8 cellular contexts compared by ENCODE assay signal in genomic region chr9:131728546-131728910, GRCh38. TPM values are rescaled to one million over a fixed set of nuclear protein-coding genes. Genes with fewer than 3 reads are reported as not detected.
A peak's percentile ranks its signal among the peaks of the same experiment; 100 is the strongest.
DNase-seq lines count a peak whose midpoint lies in the region; ATAC-seq, FAIRE-seq and TF ChIP-seq lines count a peak whose summit lies in the region.

No MANE protein-coding gene starts in this region.

- peak; percentile 7 to 8 for ATAC-seq in activated T-cell treated with anti-CD3 and anti-CD28 coated beads, Interleukin-2, amount 50 U/mL, for 72 hours (replicated peaks in 1 of 2)
- ATAC-seq in HepG2, result no peak

- peak overlapping the region; percentile 78 to 96 for H3K4me3 Mint-ChIP-seq in activated T-cell treated with anti-CD3 and anti-CD28 coated beads, Interleukin-2, amount 50 U/mL, for 72 hours
- H3K4me3 Mint-ChIP-seq in activated naive CD8-positive, alpha-beta T cell treated with anti-CD3 and anti-CD28 coated beads for 36 hours, result peak overlapping the region; percentile 73

- no peak for TF ChIP-seq EP300 in HepG2 (IDR thresholded peaks at IDR 0.05; ENCODE audit: low read depth in 2 of 2, low read length in 2 of 2)
- no peak for TF ChIP-seq EP300 in HepG2 (CRISPR knock-in tag; IDR thresholded peaks at IDR 0.05; ENCODE audit: borderline replicate concordance)

- BruUV-seq in HepG2 (replicated peaks; lab: Mats Ljungman, UMichigan), result no TSS peak

- no peaks in the 10 kb centered on the region for H3K9me3 ChIP-seq in HepG2 (ENCODE audit: low read length)
- no peaks in the 10 kb centered on the region for H3K9me3 ChIP-seq in tibial artery

- FAIRE-seq in HepG2 (lab: Jason Lieb, UNC), result no peak

- intact Hi-C loops in HepG2 (cut with micrococcal nuclease; ENCODE audit: unreplicated experiment) (no loop called here), tibial artery (cut with DNase I; ENCODE audit: low total_unique reads) (no loop called here)

- TF ChIP-seq POLR2A in HepG2 (IDR thresholded peaks at IDR 0.05; ENCODE audit: insufficient read depth in 1 of 2, low read depth in 2 of 2, low read length in 2 of 2), result no peak

- H3K27ac ChIP-seq in HepG2 (ENCODE audit: extremely low read length, insufficient read depth, low read length), result peak overlapping the region; percentile 44
- peak overlapping the region; percentile 5 to 42 for H3K27ac ChIP-seq in tibial artery

- no peak overlapping the region for H3K4me2 ChIP-seq in HepG2 (ENCODE audit: low read depth, low read length)

- no peaks in the 10 kb centered on the region for H3K27me3 Mint-ChIP-seq in activated T-cell treated with anti-CD3 and anti-CD28 coated beads, Interleukin-2, amount 50 U/mL, for 72 hours (ENCODE audit: low read depth)
- no peaks in the 10 kb centered on the region for H3K27me3 Mint-ChIP-seq in activated naive CD8-positive, alpha-beta T cell treated with anti-CD3 and anti-CD28 coated beads for 36 hours

- peaks cover 19% of the 10 kb centered on the region for H4K20me1 ChIP-seq in HepG2 (ENCODE audit: insufficient read depth, low read length)

- H3K36me3 Mint-ChIP-seq in activated T-cell treated with anti-CD3 and anti-CD28 coated beads, Interleukin-2, amount 50 U/mL, for 72 hours (ENCODE audit: insufficient read depth in 2 of 2), result peaks cover 3 to 9% of the 10 kb centered on the region in 2 donors
- peaks cover 34% of the 10 kb centered on the region for H3K36me3 Mint-ChIP-seq in activated naive CD8-positive, alpha-beta T cell treated with anti-CD3 and anti-CD28 coated beads for 36 hours

- H3K4me1 Mint-ChIP-seq in activated T-cell treated with anti-CD3 and anti-CD28 coated beads, Interleukin-2, amount 50 U/mL, for 72 hours (ENCODE audit: low read depth), result peaks cover 97% of the 10 kb centered on the region
- H3K4me1 Mint-ChIP-seq in activated naive CD8-positive, alpha-beta T cell treated with anti-CD3 and anti-CD28 coated beads for 36 hours, result peaks cover 74% of the 10 kb centered on the region

- in situ Hi-C loops in HepG2 (cut with HindIII; ENCODE audit: extremely low pct_ligation_motif_present, low pct_unique_long_range_greater_than_20kb), result loop anchor here (25.0 kb wide), 1 partner anchor 341 kb away; the partner anchor contains the start of gene PRRC2B

- H2AFZ ChIP-seq in HepG2 (ENCODE audit: low read length), result no peak overlapping the region

- H3K4me3 ChIP-seq in HepG2 (replicated peaks in 1 of 3; ENCODE audit: insufficient read depth in 1 of 3, low read depth in 2 of 3, low read length in 3 of 3) (no peak overlapping the region), tibial artery (no peak overlapping the region)

- H3K4me1 ChIP-seq in HepG2 (ENCODE audit: insufficient read depth, low read length) (peaks cover 76% of the 10 kb centered on the region), tibial artery (peaks cover 0 to 68% (median 47%) of the 10 kb centered on the region in 4 donors)

- CTCF ChIA-PET in HepG2 (lab: Yijun Ruan, JAX; ENCODE audit: low intra/inter-chr PET ratio, low total read pairs), result interaction anchor here (1.7 kb wide), 1 partner anchor 12 kb away, joined by 6 read pairs; the partner anchor contains the start of gene RAPGEF1

- H3K27me3 ChIP-seq in HepG2 (ENCODE audit: control insufficient read depth in 1 of 2, insufficient read depth in 2 of 2, low read length in 2 of 2), result no peaks in the 10 kb centered on the region
- H3K27me3 ChIP-seq in tibial artery, result no peaks in the 10 kb centered on the region

- peak overlapping the region; percentile 13; the same call in 1 of the 2 replicates for H3K9ac ChIP-seq in HepG2 (ENCODE audit: insufficient read depth, low read depth, low read length)

- H3K36me3 ChIP-seq in HepG2 (replicated peaks in 1 of 2; ENCODE audit: control insufficient read depth in 1 of 2, insufficient read depth in 2 of 2, low read length in 2 of 2), result no peaks in the 10 kb centered on the region
- H3K36me3 ChIP-seq in tibial artery, result no peaks in the 10 kb centered on the region

- no peak for DNase-seq in activated T-cell treated with anti-CD3 and anti-CD28 coated beads, Interleukin-2, amount 50 U/mL, for 72 hours
- DNase-seq in activated T-cell treated with anti-CD3 and anti-CD28 coated beads, Interleukin-2, amount 50 U/mL, for 1 hour, result no peak
- no peak for DNase-seq in activated naive CD8-positive, alpha-beta T cell treated with anti-CD3 and anti-CD28 coated beads for 36 hours
- DNase-seq in HepG2 (ENCODE audit: low spot score) (no peak), tibial artery (no peak), RKO (ENCODE audit: low spot score) (no peak), COR-L47 (lab: John Stamatoyannopoulos, UW) (no peak), NCI-H526 treated with DMSO at 0.1 percent for 48 hours (lab: John Stamatoyannopoulos, UW) (no peak)

- TF ChIP-seq CTCF in HepG2 (CRISPR knock-in tag; IDR thresholded peaks at IDR 0.05) (no peak), tibial artery (IDR thresholded peaks at IDR 0.05) (no peak)

- POLR2A ChIA-PET in HepG2 (lab: Yijun Ruan, JAX), result no interaction called here

- H3K79me2 ChIP-seq in HepG2 (ENCODE audit: insufficient read depth, low read length), result peaks cover 72% of the 10 kb centered on the region

- no peak for TF ChIP-seq RAD21 in HepG2 (CRISPR knock-in tag; IDR thresholded peaks at IDR 0.05)

- 95% methylated on average over 4 of the region's 4 CpGs for WGBS in HepG2 (ENCODE audit: low lambda C conversion rate)

- H3K9me3 Mint-ChIP-seq in activated T-cell treated with anti-CD3 and anti-CD28 coated beads, Interleukin-2, amount 50 U/mL, for 72 hours, result no peaks in the 10 kb centered on the region
- no peaks in the 10 kb centered on the region for H3K9me3 Mint-ChIP-seq in activated naive CD8-positive, alpha-beta T cell treated with anti-CD3 and anti-CD28 coated beads for 36 hours

- H3K27ac Mint-ChIP-seq in activated T-cell treated with anti-CD3 and anti-CD28 coated beads, Interleukin-2, amount 50 U/mL, for 72 hours, result peak overlapping the region; percentile 98
- H3K27ac Mint-ChIP-seq in activated naive CD8-positive, alpha-beta T cell treated with anti-CD3 and anti-CD28 coated beads for 36 hours, result peak overlapping the region; percentile 90

TF ChIP-seq in HepG2, 621 proteins besides CTCF, POLR2A, EP300 and RAD21 (continues in another document):
- TF ChIP-seq AKAP8 (CRISPR knock-in tag; IDR thresholded peaks at IDR 0.05) (no peak), CENPX (CRISPR knock-in tag; IDR thresholded peaks at IDR 0.05) (no peak), FOXO4 (CRISPR knock-in tag; conservative IDR thresholded peaks at IDR 0.05) (no peak), TERF1 (CRISPR knock-in tag; IDR thresholded peaks at IDR 0.05) (no peak), ZFP36 (IDR thresholded peaks at IDR 0.05; ENCODE audit: borderline replicate concordance, low read depth, low read length, partially characterized antibody) (no peak)

RNA-seq across cellular contexts. Expression of gene RAPGEF1, which starts 11.3 kb away (rescaled TPM):
- 100 to 1,000 TPM; 170 to 175 TPM for total RNA-seq in activated T-cell treated with anti-CD3 and anti-CD28 coated beads, Interleukin-2, amount 50 U/mL, for 72 hours
- total RNA-seq in activated naive CD8-positive, alpha-beta T cell treated with anti-CD3 and anti-CD28 coated beads for 36 hours, result 10 to 100 TPM; 82.3 to 89.0 TPM
- total RNA-seq in HepG2 (2016; rRNA removed; fragmentation: Illumina TruSeq; extraction: Trizol), result 21.2 and 21.7 TPM in 2 replicates
- 6.1 and 9.4 TPM in 2 replicates for total RNA-seq in HepG2 (2016; cell fraction: cytosol; rRNA removed; fragmentation: Illumina TruSeq; extraction: Trizol; ENCODE audit: low read depth)
- total RNA-seq in HepG2 (2016; cell fraction: insoluble cytoplasmic fraction; rRNA removed; fragmentation: Illumina TruSeq; extraction: Trizol), result 17.2 and 20.5 TPM in 2 replicates
- 22.7 and 23.5 TPM in 2 replicates for total RNA-seq in HepG2 (2016; cell fraction: membrane; rRNA removed; fragmentation: Illumina TruSeq; extraction: Trizol)
- total RNA-seq in HepG2 (2016; cell fraction: nucleus; rRNA removed; fragmentation: Illumina TruSeq; extraction: Trizol), result 15.4 and 18.1 TPM in 2 replicates
- polyA plus RNA-seq in HepG2 (2011; rRNA removed), result 38.9 and 46.6 TPM in 2 replicates
- polyA plus RNA-seq in HepG2 (2011; cell fraction: cytosol; rRNA removed), result 29.9 and 30.8 TPM in 2 replicates
- 38.0 and 38.2 TPM in 2 replicates for polyA plus RNA-seq in HepG2 (2011; cell fraction: nucleus; rRNA removed)
- 36.7 and 38.5 TPM in 2 replicates for polyA plus RNA-seq in HepG2 (2012)
- 2.1 and 3.2 TPM in 2 replicates for polyA plus RNA-seq in HepG2 (2016; cell fraction: cytosol; fragmentation: Illumina TruSeq; extraction: Trizol; ENCODE audit: low read depth)
- 16.9 and 24.5 TPM in 2 replicates for polyA plus RNA-seq in HepG2 (2016; cell fraction: insoluble cytoplasmic fraction; fragmentation: Illumina TruSeq; extraction: Trizol; ENCODE audit: low read depth)
- 15.6 and 18.4 TPM in 2 replicates for polyA plus RNA-seq in HepG2 (2016; cell fraction: membrane; fragmentation: Illumina TruSeq; extraction: Trizol; ENCODE audit: low read depth)
- 22.7 and 25.7 TPM in 2 replicates for polyA plus RNA-seq in HepG2 (2016; cell fraction: nucleus; fragmentation: Illumina TruSeq; extraction: Trizol; ENCODE audit: insufficient read depth, low read depth)
- polyA minus RNA-seq in HepG2 (2011; rRNA and poly(A)+ RNA removed; ENCODE audit: low replicate concordance), result 31.8 and 52.5 TPM in 2 replicates
- polyA minus RNA-seq in HepG2 (2011; cell fraction: cytosol; rRNA and poly(A)+ RNA removed), result 25.4 and 30.6 TPM in 2 replicates
- 18.2 and 24.7 TPM in 2 replicates for polyA minus RNA-seq in HepG2 (2011; cell fraction: nucleus; rRNA and poly(A)+ RNA removed)
